In the genomic region with DNA sequence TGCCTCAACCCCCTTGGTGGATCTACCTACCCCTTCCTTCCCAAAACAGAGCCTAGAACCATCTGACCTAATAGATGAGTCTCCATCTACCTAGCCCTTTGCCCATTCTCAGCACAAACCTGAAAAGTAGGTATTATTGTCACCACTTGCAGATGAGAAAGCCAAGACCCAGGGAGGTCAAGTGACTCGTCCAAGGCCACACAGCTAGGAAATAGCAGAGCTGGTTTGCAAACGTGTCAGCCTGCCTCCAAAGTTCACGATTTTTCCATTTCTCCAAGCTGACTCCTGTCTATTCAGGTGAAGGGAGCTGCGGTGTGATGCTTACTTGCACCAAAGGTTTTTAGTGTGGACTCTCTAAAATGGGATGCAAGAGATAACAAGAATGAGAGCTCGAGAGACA, we compare ENCODE assay signal across 18 cellular contexts.
DNase-seq lines count a peak whose midpoint lies in the region; ATAC-seq and TF ChIP-seq lines count a peak whose summit lies in the region.
"Had no signal": no experiment of that assay in that cellular context is flagged by ENCODE, and none has a peak within 500 bp of the region (broad histone marks: within the 10 kb centered on the region; RNA-seq: fewer than 3 reads in every experiment).

No MANE protein-coding gene starts in this region.

- no peak for DNase-seq in stimulated activated naive CD8-positive, alpha-beta T cell treated with anti-CD3 and anti-CD28 coated beads, Interleukin-15, Interleukin-2, amounts not matched to agents 100 U/mL and 50 U/mL, for 24 hours
- DNase-seq in stimulated activated naive CD8-positive, alpha-beta T cell treated with anti-CD3 and anti-CD28 coated beads, Interleukin-15, amount 100 ng/mL, for 72 hours: no peak
- DNase-seq in coronary artery (ENCODE audit: low spot score) (peak; percentile 22), neural crest cell (ENCODE audit: low read depth, low spot score) (no peak), tibial artery (no peak), chondrocyte (ENCODE audit: low spot score) (no peak)
- DNase-seq: Calu3; CD8-positive, alpha-beta T cell; DMS53; DND-41; EL; GOT3; H7; HFFc6 had no signal

- H3K27me3 Mint-ChIP-seq in stimulated activated naive CD8-positive, alpha-beta T cell treated with anti-CD3 and anti-CD28 coated beads, Interleukin-15, amount 100 ng/mL, for 72 hours: peaks cover 51% of the 10 kb centered on the region
- H3K27me3 Mint-ChIP-seq in neural crest cell (ENCODE audit: low read depth) (no peaks in the 10 kb centered on the region), chondrocyte (ENCODE audit: low read depth) (no peaks in the 10 kb centered on the region)

- no peaks in the 10 kb centered on the region for H3K36me3 ChIP-seq in tibial artery
- H3K36me3 ChIP-seq: BLaER1 treated with 17β-estradiol and CSF1 and Interleukin-3, amounts not matched to agents 10 nM and 100 nM had no signal

- H3K4me1 ChIP-seq in tibial artery: no peaks in the 10 kb centered on the region
- H3K4me1 ChIP-seq: BLaER1 treated with 17β-estradiol and CSF1 and Interleukin-3, amounts not matched to agents 10 nM and 100 nM had no signal

- H3K27me3 ChIP-seq in tibial artery: peaks cover 0 to 2% of the 10 kb centered on the region in 2 donors
- H3K27me3 ChIP-seq: BLaER1 treated with 17β-estradiol and CSF1 and Interleukin-3, amounts not matched to agents 10 nM and 100 nM had no signal

- no peak overlapping the region for H3K27ac Mint-ChIP-seq in stimulated activated naive CD8-positive, alpha-beta T cell treated with anti-CD3 and anti-CD28 coated beads, Interleukin-15, amount 100 ng/mL, for 72 hours
- H3K27ac Mint-ChIP-seq in neural crest cell (ENCODE audit: unreplicated experiment) (peak overlapping the region; percentile 14), chondrocyte (ENCODE audit: unreplicated experiment) (no peak overlapping the region)
- H3K27ac Mint-ChIP-seq: B cell; CD8-positive, alpha-beta T cell; HFFc6 had no signal

- intact Hi-C loops in tibial artery (cut with DNase I; ENCODE audit: low total_unique reads): no loop called here

- TF ChIP-seq CTCF in coronary artery (IDR thresholded peaks at IDR 0.05) (no peak), neural crest cell (conservative IDR thresholded peaks at IDR 0.05) (no peak), tibial artery (IDR thresholded peaks at IDR 0.05) (no peak), chondrocyte (IDR thresholded peaks at IDR 0.05) (no peak)

- no peaks in the 10 kb centered on the region for H3K36me3 Mint-ChIP-seq in neural crest cell (ENCODE audit: low read depth)
- H3K36me3 Mint-ChIP-seq in chondrocyte (ENCODE audit: low read depth): no peaks in the 10 kb centered on the region
- H3K36me3 Mint-ChIP-seq: CD8-positive, alpha-beta T cell had no signal

- no peaks in the 10 kb centered on the region for H3K9me3 ChIP-seq in tibial artery
- H3K9me3 ChIP-seq: BLaER1 treated with 17β-estradiol and CSF1 and Interleukin-3, amounts not matched to agents 10 nM and 100 nM had no signal

- peak; percentile 8 for ATAC-seq in stimulated activated naive CD8-positive, alpha-beta T cell treated with anti-CD3 and anti-CD28 coated beads, Interleukin-15, Interleukin-2, amounts not matched to agents 100 U/mL and 50 U/mL, for 24 hours
- no peak for ATAC-seq in stimulated activated naive CD8-positive, alpha-beta T cell treated with anti-CD3 and anti-CD28 coated beads, Interleukin-15, amount 100 ng/mL, for 72 hours
- ATAC-seq: CD8-positive, alpha-beta T cell; HCT116 had no signal

- H3K27ac ChIP-seq in coronary artery (no peak overlapping the region), tibial artery (no peak overlapping the region)
- H3K27ac ChIP-seq: BLaER1 treated with 17β-estradiol and CSF1 and Interleukin-3, amounts not matched to agents 10 nM and 100 nM; HL-60 had no signal

- H3K4me3 Mint-ChIP-seq in stimulated activated naive CD8-positive, alpha-beta T cell treated with anti-CD3 and anti-CD28 coated beads, Interleukin-15, amount 100 ng/mL, for 72 hours: no peak overlapping the region
- H3K4me3 Mint-ChIP-seq in neural crest cell (no peak overlapping the region), chondrocyte (ENCODE audit: unreplicated experiment) (no peak overlapping the region)
- H3K4me3 Mint-ChIP-seq: B cell; CD8-positive, alpha-beta T cell; HFFc6 had no signal

- no peak overlapping the region for H3K4me3 ChIP-seq in coronary artery
- no peak overlapping the region for H3K4me3 ChIP-seq in tibial artery
- H3K4me3 ChIP-seq: BLaER1 treated with 17β-estradiol and CSF1 and Interleukin-3, amounts not matched to agents 10 nM and 100 nM had no signal

- peaks cover 0 to 14% of the 10 kb centered on the region in 2 donors for H3K9me3 Mint-ChIP-seq in stimulated activated naive CD8-positive, alpha-beta T cell treated with anti-CD3 and anti-CD28 coated beads, Interleukin-15, amount 100 ng/mL, for 72 hours
- H3K9me3 Mint-ChIP-seq in neural crest cell (no peaks in the 10 kb centered on the region), chondrocyte (ENCODE audit: low read depth) (no peaks in the 10 kb centered on the region)
- H3K9me3 Mint-ChIP-seq: CD8-positive, alpha-beta T cell had no signal

- no peaks in the 10 kb centered on the region for H3K4me1 Mint-ChIP-seq in stimulated activated naive CD8-positive, alpha-beta T cell treated with anti-CD3 and anti-CD28 coated beads, Interleukin-15, amount 100 ng/mL, for 72 hours
- H3K4me1 Mint-ChIP-seq in neural crest cell (no peaks in the 10 kb centered on the region), chondrocyte (ENCODE audit: low read depth) (peaks cover 8% of the 10 kb centered on the region)
- H3K4me1 Mint-ChIP-seq: B cell had no signal
